ENCODE assay signal across 10 cellular contexts in genomic region chr12:51971679-51972423, GRCh38. TPM values are rescaled to one million over a fixed set of nuclear protein-coding genes. Genes with fewer than 3 reads are reported as not detected.
DNase-seq lines count a peak whose midpoint lies in the region; ATAC-seq, FAIRE-seq and TF ChIP-seq lines count a peak whose summit lies in the region.
"Had no signal": no experiment of that assay in that cellular context is flagged by ENCODE, and none has a peak within 500 bp of the region (broad histone marks: within the 10 kb centered on the region; RNA-seq: fewer than 3 reads in every experiment).

No MANE protein-coding gene starts in this region.

- in situ Hi-C loops in brain microvascular endothelial cell (cut with HindIII; ENCODE audit: low pct_ligation_motif_present, low sequenced_read_pairs) = no loop called here

- peak overlapping the region; percentile 80 for H3K27ac ChIP-seq in brain microvascular endothelial cell

- H3K27ac Mint-ChIP-seq in osteocyte (ENCODE audit: unreplicated experiment) = peak overlapping the region; percentile 75
- no peak overlapping the region for H3K27ac Mint-ChIP-seq in progenitor cell of endocrine pancreas

- peaks cover 15% of the 10 kb centered on the region for H3K36me3 Mint-ChIP-seq in osteocyte (ENCODE audit: unreplicated experiment)
- peaks cover 14% of the 10 kb centered on the region for H3K36me3 Mint-ChIP-seq in progenitor cell of endocrine pancreas (ENCODE audit: insufficient read depth)

- H3K27me3 ChIP-seq in brain microvascular endothelial cell (replicated peaks) = no peaks in the 10 kb centered on the region

- no peaks in the 10 kb centered on the region for H3K27me3 Mint-ChIP-seq in osteocyte (ENCODE audit: unreplicated experiment)
- H3K27me3 Mint-ChIP-seq in progenitor cell of endocrine pancreas = no peaks in the 10 kb centered on the region

- H3K4me3 Mint-ChIP-seq in osteocyte (ENCODE audit: unreplicated experiment) = no peak overlapping the region
- no peak overlapping the region for H3K4me3 Mint-ChIP-seq in progenitor cell of endocrine pancreas (ENCODE audit: low read depth)

- no peak for DNase-seq in GM18507 (ENCODE audit: extremely low spot score, insufficient read length, low read depth)
- DNase-seq in brain microvascular endothelial cell = no peak
- no peak for DNase-seq in osteocyte (ENCODE audit: extremely low spot score, unreplicated experiment)
- DNase-seq in mucosa of gallbladder (ENCODE audit: low spot score) = no peak
- DNase-seq in progenitor cell of endocrine pancreas (ENCODE audit: low spot score, unreplicated experiment) = no peak
- no peak for DNase-seq in GOT3 (lab: John Stamatoyannopoulos, UW)
- DNase-seq: islet precursor cell, NCI-H187 had no signal

- no peak overlapping the region for H3K4me3 ChIP-seq in brain microvascular endothelial cell (ENCODE audit: low read depth, low read length)

- H3K4me1 Mint-ChIP-seq in osteocyte (ENCODE audit: unreplicated experiment) = peaks cover 47% of the 10 kb centered on the region
- H3K4me1 Mint-ChIP-seq in progenitor cell of endocrine pancreas (ENCODE audit: low read depth) = peaks cover 54% of the 10 kb centered on the region

- TF ChIP-seq CTCF in brain microvascular endothelial cell (IDR thresholded peaks at IDR 0.05; ENCODE audit: low read depth, low read length, missing control alignments) (no peak), osteocyte (IDR thresholded peaks at IDR 0.05) (no peak), progenitor cell of endocrine pancreas (IDR thresholded peaks at IDR 0.05; ENCODE audit: unreplicated experiment) (no peak)

- H3K9me3 Mint-ChIP-seq in osteocyte (ENCODE audit: unreplicated experiment) (no peaks in the 10 kb centered on the region), progenitor cell of endocrine pancreas (ENCODE audit: low read depth) (no peaks in the 10 kb centered on the region)

- FAIRE-seq in GM18507 (lab: Jason Lieb, UNC) = peak; percentile 82

- H3K36me3 ChIP-seq in brain microvascular endothelial cell (replicated peaks) = peaks cover 9% of the 10 kb centered on the region

- ATAC-seq in HG03342 (IDR thresholded peaks at IDR 0.05; ENCODE audit: unreplicated experiment) = peak; percentile 41
- no peak for ATAC-seq in HG03039 (IDR thresholded peaks at IDR 0.05; ENCODE audit: unreplicated experiment)

RNA-seq across cellular contexts. Expression of gene ACVR1B, which starts 20.4 kb away (rescaled TPM):
- total RNA-seq in osteocyte (15.2 and 15.8 TPM in 2 replicates), mucosa of gallbladder (49.8 TPM), progenitor cell of endocrine pancreas (65.1 and 65.7 TPM in 2 replicates)

RNA-seq across cellular contexts. Expression of gene TAMALIN, which starts 34.9 kb away (rescaled TPM):
- total RNA-seq in osteocyte = 22.5 and 25.5 TPM in 2 replicates
- 23.9 TPM for total RNA-seq in mucosa of gallbladder
- 12.5 and 15.5 TPM in 2 replicates for total RNA-seq in progenitor cell of endocrine pancreas
